Comparison of ENCODE assay signal across 13 cellular contexts in genomic region chr17:57484081-57484666, GRCh38.
A peak's percentile ranks its signal among the peaks of the same experiment; 100 is the strongest.
DNase-seq lines count a peak whose midpoint lies in the region; ATAC-seq and TF ChIP-seq lines count a peak whose summit lies in the region.
"Had no signal": no experiment of that assay in that cellular context is flagged by ENCODE, and none has a peak within 500 bp of the region (broad histone marks: within the 10 kb centered on the region; RNA-seq: fewer than 3 reads in every experiment).

No MANE protein-coding gene starts in this region.

- H3K9ac ChIP-seq in IMR-90 (ENCODE audit: low read depth, low read length): no peak overlapping the region

- no peaks in the 10 kb centered on the region for H3K27me3 ChIP-seq in IMR-90 (ENCODE audit: control insufficient read depth, insufficient read depth, low read length)

- no peaks in the 10 kb centered on the region for H3K9me3 Mint-ChIP-seq in mesothelial cell of epicardium
- H3K9me3 Mint-ChIP-seq: stimulated activated naive CD8-positive, alpha-beta T cell treated with anti-CD3 and anti-CD28 coated beads, Interleukin-15, Interleukin-2, amounts not matched to agents 100 ng/mL and 50 ng/mL, for 24 hours had no signal

- H3K4me3 Mint-ChIP-seq in mesothelial cell of epicardium: no peak overlapping the region
- H3K4me3 Mint-ChIP-seq: stimulated activated naive CD8-positive, alpha-beta T cell treated with anti-CD3 and anti-CD28 coated beads, Interleukin-15, Interleukin-2, amounts not matched to agents 100 ng/mL and 50 ng/mL, for 24 hours had no signal

- peak overlapping the region; percentile 10 for H3K23ac ChIP-seq in IMR-90 (ENCODE audit: low read depth, low read length)

- POLR2A ChIA-PET in IMR-90 (lab: Charles Lee; ENCODE audit: unreplicated experiment): no interaction called here

- peak overlapping the region; percentile 80 for H3K14ac ChIP-seq in IMR-90 (replicated peaks; ENCODE audit: low read depth, low read length)

- H4K91ac ChIP-seq in IMR-90 (ENCODE audit: insufficient read depth, low read depth, low read length): peak overlapping the region; percentile 49

- H3K9me1 ChIP-seq in IMR-90 (ENCODE audit: insufficient read depth, low read length): peaks cover 26% of the 10 kb centered on the region

- peak overlapping the region in 1 of 2 experiments; percentile 9; a peak in 1 of 4 replicates for H4K8ac ChIP-seq in IMR-90 (ENCODE audit: low read depth in 2 of 2, low read length in 2 of 2)

- peak overlapping the region; percentile 8 for H2BK5ac ChIP-seq in IMR-90 (ENCODE audit: low read depth, low read length, poor library complexity, severe bottlenecking)

- H3K4me3 ChIP-seq in AG10803 (ENCODE audit: low read length) (no peak overlapping the region), IMR-90 (ENCODE audit: insufficient read depth, low read depth, low read length) (no peak overlapping the region), astrocyte of the cerebellum (ENCODE audit: low read depth, low read length) (no peak overlapping the region)
- H3K4me3 ChIP-seq: lung, skin epidermis had no signal

- H4K5ac ChIP-seq in IMR-90 (ENCODE audit: low read depth, low read length): peak overlapping the region; percentile 42; the same call in 1 of the 2 replicates

- peak overlapping the region; percentile 53 for H2BK120ac ChIP-seq in IMR-90 (ENCODE audit: low read depth, low read length)

- H3K36me3 ChIP-seq in IMR-90 (ENCODE audit: control insufficient read depth, insufficient read depth, low read length): no peaks in the 10 kb centered on the region

- CTCF ChIA-PET in IMR-90 (lab: Yijun Ruan, JAX): interaction anchor here (1.3 to 1.4 kb wide), 2 partner anchors 18 to 241 kb away, joined by 3 read pairs; no protein-coding TSS in a partner anchor

- dilution Hi-C loops in IMR-90 (cut with HindIII; ENCODE audit: low sequenced_read_pairs, unreplicated experiment): no loop called here

- intact Hi-C loops in IMR-90 (cut with micrococcal nuclease): loop anchor here (5.0 kb wide), 1 partner anchor 227 kb away; the partner anchor contains the start of gene MSI2

- H2AK5ac ChIP-seq in IMR-90 (ENCODE audit: low read depth, low read length): peak overlapping the region; percentile 33; the same call in 1 of the 2 replicates

- peak overlapping the region; percentile 62 for H2BK20ac ChIP-seq in IMR-90 (ENCODE audit: low read depth, low read length)

- H2BK15ac ChIP-seq in IMR-90 (ENCODE audit: low read depth, low read length): peak overlapping the region; percentile 12; the same call in 1 of the 3 replicates

- peak overlapping the region; percentile 66 for H3K4ac ChIP-seq in IMR-90 (ENCODE audit: low read depth, low read length)

- peaks cover 4 to 35% of the 10 kb centered on the region in 2 experiments; a peak in 3 of 4 replicates for H3K79me1 ChIP-seq in IMR-90 (ENCODE audit: low read depth in 1 of 2, low read length in 2 of 2)

- peak overlapping the region; percentile 83 for H3K27ac Mint-ChIP-seq in mesothelial cell of epicardium
- H3K27ac Mint-ChIP-seq: stimulated activated naive CD8-positive, alpha-beta T cell treated with anti-CD3 and anti-CD28 coated beads, Interleukin-15, Interleukin-2, amounts not matched to agents 100 ng/mL and 50 ng/mL, for 24 hours had no signal

- H4K20me1 ChIP-seq in IMR-90 (ENCODE audit: insufficient read depth, low read length): no peaks in the 10 kb centered on the region; the same call in 1 of the 2 replicates

- DNase-seq in AG10803 (ENCODE audit: low read depth): peak; percentile 86
- DNase-seq in IMR-90: peak; percentile 43
- peak; percentile 35 for DNase-seq in astrocyte of the cerebellum (ENCODE audit: low read depth)
- no peak for DNase-seq in mesothelial cell of epicardium (ENCODE audit: low spot score in 2 of 2, unreplicated experiment in 2 of 2)
- DNase-seq in RPMI8226: no peak
- DNase-seq in NCI-H524 (lab: John Stamatoyannopoulos, UW): no peak
- no peak for DNase-seq in NCI-H1930 (lab: John Stamatoyannopoulos, UW)
- DNase-seq: activated T-cell treated with anti-CD3 and anti-CD28 coated beads, Interleukin-2, amount 50 U/mL, for 1 hour; HCEC 1CT had no signal

- H3K56ac ChIP-seq in IMR-90 (ENCODE audit: extremely low read depth, insufficient read depth, low read length): no peak overlapping the region

- in situ Hi-C loops in IMR-90 (cut with MboI; ENCODE audit: low sequenced_read_pairs): no loop called here
- in situ Hi-C loops in astrocyte of the cerebellum (cut with HindIII; ENCODE audit: low sequenced_read_pairs): no loop called here

- no peak for TF ChIP-seq POLR2A in IMR-90 (IDR thresholded peaks at IDR 0.05; ENCODE audit: low read depth, low read length)

- H3K9me3 ChIP-seq in IMR-90 (ENCODE audit: control insufficient read depth, insufficient read depth, low read length): no peaks in the 10 kb centered on the region

- H2AFZ ChIP-seq in IMR-90 (replicated peaks; ENCODE audit: low read length, poor library complexity): no peak overlapping the region

- peak overlapping the region; percentile 45 for H3K18ac ChIP-seq in IMR-90 (ENCODE audit: low read depth, low read length)

- H3K4me2 ChIP-seq in IMR-90 (ENCODE audit: low read depth, low read length): peak overlapping the region; percentile 23

- no peak for TF ChIP-seq RAD21 in IMR-90 (IDR thresholded peaks at IDR 0.05; ENCODE audit: low read length)

- no CpG with 5 or more reads among the region's 6 CpGs for WGBS in IMR-90 (ENCODE audit: extremely low coverage in 2 of 2, insufficient read length in 1 of 2), 2 experiments

- H3K36me3 Mint-ChIP-seq in mesothelial cell of epicardium: no peaks in the 10 kb centered on the region

- H3K27me3 Mint-ChIP-seq in mesothelial cell of epicardium (ENCODE audit: low read depth): no peaks in the 10 kb centered on the region
- H3K27me3 Mint-ChIP-seq: stimulated activated naive CD8-positive, alpha-beta T cell treated with anti-CD3 and anti-CD28 coated beads, Interleukin-15, Interleukin-2, amounts not matched to agents 100 ng/mL and 50 ng/mL, for 24 hours had no signal

- no peak overlapping the region for H3K27ac ChIP-seq in IMR-90 (ENCODE audit: insufficient read depth, low read length)
- H3K27ac ChIP-seq: skin epidermis had no signal

- ATAC-seq in IMR-90 (ENCODE audit: low read depth): no peak
- ATAC-seq in HG02852 (IDR thresholded peaks at IDR 0.05; ENCODE audit: unreplicated experiment): no peak

- TF ChIP-seq CTCF in AG10803 (conservative IDR thresholded peaks at IDR 0.05; ENCODE audit: low read length) (no peak), IMR-90 (conservative IDR thresholded peaks at IDR 0.05; ENCODE audit: low read depth, low read length) (no peak), astrocyte of the cerebellum (IDR thresholded peaks at IDR 0.05; ENCODE audit: low read depth, low read length, missing control alignments) (no peak), mesothelial cell of epicardium (IDR thresholded peaks at IDR 0.05; ENCODE audit: unreplicated experiment) (no peak)

- H3K4me1 ChIP-seq in IMR-90 (ENCODE audit: control insufficient read depth, insufficient read depth, low read length): peaks cover 41% of the 10 kb centered on the region

- H2AK9ac ChIP-seq in IMR-90 (replicated peaks; ENCODE audit: low read depth, low read length, poor library complexity): no peak overlapping the region

- BruUV-seq in IMR-90 (replicated peaks; lab: Mats Ljungman, UMichigan): no TSS peak

- peaks cover 78% of the 10 kb centered on the region for H3K4me1 Mint-ChIP-seq in mesothelial cell of epicardium

TF ChIP-seq in IMR-90, 13 proteins besides CTCF, POLR2A, EP300 and RAD21:
- no peak for TF ChIP-seq BHLHE40 (IDR thresholded peaks at IDR 0.05; ENCODE audit: low read depth, low read length)
- no peak for TF ChIP-seq RFX5 (IDR thresholded peaks at IDR 0.05; ENCODE audit: low read depth, low read length)
- no peak for TF ChIP-seq CHD1 (IDR thresholded peaks at IDR 0.05; ENCODE audit: low read depth, low read length)
- TF ChIP-seq SMC3 (IDR thresholded peaks at IDR 0.05; ENCODE audit: low read depth, low read length): no peak
- TF ChIP-seq FOS (IDR thresholded peaks at IDR 0.05; ENCODE audit: low read depth, low read length): no peak
- TF ChIP-seq MXI1 (IDR thresholded peaks at IDR 0.05; ENCODE audit: borderline replicate concordance, low read depth, low read length): no peak
- TF ChIP-seq CEBPB (IDR thresholded peaks at IDR 0.05; ENCODE audit: low read depth, low read length): no peak
- TF ChIP-seq RCOR1 (IDR thresholded peaks at IDR 0.05; ENCODE audit: insufficient replicate concordance, low read length): no peak

Comparison
In these comparisons a context has a peak if more than half of its experiments do, and no peak if none do; other contexts are left out.
1. DNase-seq: peak in AG10803 (single experiment), IMR-90 (single experiment) and astrocyte of the cerebellum (single experiment); none in mesothelial cell of epicardium (0 of 2), RPMI8226 (single experiment), NCI-H524 (0 of 2) and NCI-H1930 (0 of 2).